10 cellular contexts compared by ENCODE assay signal in genomic region chrX:138191998-138192397, GRCh38.
A peak's percentile ranks its signal among the peaks of the same experiment; 100 is the strongest.
DNase-seq lines count a peak whose midpoint lies in the region; ATAC-seq, FAIRE-seq and TF ChIP-seq lines count a peak whose summit lies in the region.
"Had no signal": no experiment of that assay in that cellular context is flagged by ENCODE, and none has a peak within 500 bp of the region (broad histone marks: within the 10 kb centered on the region; RNA-seq: fewer than 3 reads in every experiment).

No MANE protein-coding gene starts in this region.

- H2AFZ ChIP-seq in astrocyte (ENCODE audit: low read depth, low read length), result no peak overlapping the region

- H3K4me3 Mint-ChIP-seq in astrocyte (ENCODE audit: unreplicated experiment), result no peak overlapping the region
- no peak overlapping the region for H3K4me3 Mint-ChIP-seq in CD4-positive, alpha-beta memory T cell

- no peaks in the 10 kb centered on the region for H3K36me3 ChIP-seq in HEK293 (ENCODE audit: control insufficient read depth in 2 of 2, insufficient read depth in 1 of 2, low read length in 2 of 2)
- no peaks in the 10 kb centered on the region for H3K36me3 ChIP-seq in astrocyte (ENCODE audit: insufficient read depth, low read length)
- no peaks in the 10 kb centered on the region for H3K36me3 ChIP-seq in CD4-positive, alpha-beta memory T cell (ENCODE audit: insufficient read depth, low read length)

- H3K27me3 ChIP-seq in astrocyte (ENCODE audit: insufficient read depth, low read length), result no peaks in the 10 kb centered on the region
- no peaks in the 10 kb centered on the region for H3K27me3 ChIP-seq in CD4-positive, alpha-beta memory T cell (ENCODE audit: insufficient read depth, low read length)
- H3K27me3 ChIP-seq: foreskin keratinocyte had no signal

- H3K36me3 Mint-ChIP-seq in astrocyte (ENCODE audit: low read depth, unreplicated experiment), result no peaks in the 10 kb centered on the region
- no peaks in the 10 kb centered on the region for H3K36me3 Mint-ChIP-seq in CD4-positive, alpha-beta memory T cell

- H3K4me3 ChIP-seq in HEK293 (ENCODE audit: low read depth, low read length), result no peak overlapping the region
- H3K4me3 ChIP-seq in astrocyte (ENCODE audit: insufficient read depth, low read depth, low read length), result no peak overlapping the region
- H3K4me3 ChIP-seq in CD4-positive, alpha-beta memory T cell (ENCODE audit: low read length in 2 of 2), result no peak overlapping the region

- TF ChIP-seq CTCF in HEK293 (tag by site-specific recombination; IDR thresholded peaks at IDR 0.05) (0 out of 2 replicates have a peak, but pooled peaks have one; percentile 22), astrocyte (IDR thresholded peaks at IDR 0.05; ENCODE audit: insufficient read depth, low read depth, low read length) (peak; percentile 31)

- no peak for FAIRE-seq in astrocyte (lab: Jason Lieb, UNC)
- FAIRE-seq: TTC549 had no signal

- no peak overlapping the region for H3K27ac ChIP-seq in HEK293 (ENCODE audit: extremely low read depth, low read depth, low read length)
- H3K27ac ChIP-seq in astrocyte (ENCODE audit: low read depth, low read length), result no peak overlapping the region
- no peak overlapping the region for H3K27ac ChIP-seq in CD4-positive, alpha-beta memory T cell (ENCODE audit: low read depth, low read length)
- H3K27ac ChIP-seq: foreskin keratinocyte had no signal

- H4K20me1 ChIP-seq in astrocyte (ENCODE audit: insufficient read depth, low read length), result no peaks in the 10 kb centered on the region

- peak; percentile 74 for DNase-seq in DMS53 (lab: John Stamatoyannopoulos, UW)
- no peak for DNase-seq in astrocyte (ENCODE audit: low read depth)
- DNase-seq in medulla oblongata (ENCODE audit: extremely low spot score), result peak; percentile 6
- no peak for DNase-seq in HCEC 1CT
- no peak for DNase-seq in CD4-positive, alpha-beta memory T cell
- no peak for DNase-seq in effector CD4-positive, alpha-beta T cell

- H3K27ac Mint-ChIP-seq in astrocyte (ENCODE audit: unreplicated experiment), result no peak overlapping the region
- no peak overlapping the region for H3K27ac Mint-ChIP-seq in CD4-positive, alpha-beta memory T cell

- no peaks in the 10 kb centered on the region for H3K9me3 ChIP-seq in HEK293 (ENCODE audit: control insufficient read depth, insufficient read depth, low read depth, low read length)
- H3K9me3 ChIP-seq in astrocyte (ENCODE audit: insufficient read depth, low read depth, low read length), result no peaks in the 10 kb centered on the region
- no peaks in the 10 kb centered on the region for H3K9me3 ChIP-seq in CD4-positive, alpha-beta memory T cell (ENCODE audit: control insufficient read depth in 1 of 2, low read length in 2 of 2)

- no peaks in the 10 kb centered on the region for H3K79me2 ChIP-seq in astrocyte (ENCODE audit: insufficient read depth, low read length)

- no peaks in the 10 kb centered on the region for H3K4me1 ChIP-seq in HEK293 (ENCODE audit: control insufficient read depth, insufficient read depth, low read length)
- H3K4me1 ChIP-seq in astrocyte (ENCODE audit: insufficient read depth, low read length), result no peaks in the 10 kb centered on the region
- H3K4me1 ChIP-seq in CD4-positive, alpha-beta memory T cell (ENCODE audit: insufficient read depth, low read length), result no peaks in the 10 kb centered on the region
- H3K4me1 ChIP-seq: foreskin keratinocyte had no signal

- H3K4me1 Mint-ChIP-seq in astrocyte (ENCODE audit: low read depth, unreplicated experiment), result no peaks in the 10 kb centered on the region
- H3K4me1 Mint-ChIP-seq in CD4-positive, alpha-beta memory T cell, result no peaks in the 10 kb centered on the region

- no peak overlapping the region for H3K4me2 ChIP-seq in astrocyte (ENCODE audit: low read length)

- no peaks in the 10 kb centered on the region for H3K9me3 Mint-ChIP-seq in astrocyte (ENCODE audit: unreplicated experiment)
- no peaks in the 10 kb centered on the region for H3K9me3 Mint-ChIP-seq in CD4-positive, alpha-beta memory T cell

- intact Hi-C loops in CD4-positive, alpha-beta memory T cell (cut with micrococcal nuclease), result no loop called here

- POLR2A ChIA-PET in HEK293 (lab: Yijun Ruan, JAX), result no interaction called here
- POLR2A ChIA-PET in CD4-positive, alpha-beta memory T cell (lab: Charles Lee; ENCODE audit: partially characterized antibody), result no interaction called here

- H3K27me3 Mint-ChIP-seq in astrocyte (ENCODE audit: low read depth, unreplicated experiment), result no peaks in the 10 kb centered on the region
- H3K27me3 Mint-ChIP-seq in CD4-positive, alpha-beta memory T cell, result no peaks in the 10 kb centered on the region

- CTCF ChIA-PET in HEK293 (lab: Yijun Ruan, JAX), result interaction anchor here (0.6 to 1.4 kb wide), 11 partner anchors 16 to 1954 kb away, joined by 3 to 8 read pairs (median 3); no protein-coding TSS in a partner anchor
- CTCF ChIA-PET in CD4-positive, alpha-beta memory T cell (lab: Charles Lee; ENCODE audit: partially characterized antibody), result no interaction called here

- no peak for ATAC-seq in GM21786 (IDR thresholded peaks at IDR 0.05; ENCODE audit: unreplicated experiment)
- ATAC-seq: foreskin keratinocyte had no signal

- H3K9ac ChIP-seq in astrocyte (ENCODE audit: low read length), result no peak overlapping the region

TF ChIP-seq in HEK293, 187 proteins besides CTCF, POLR2A, EP300 and RAD21:
- TF ChIP-seq ZNF48 (tag by site-specific recombination; IDR thresholded peaks at IDR 0.05) (no peak), ZNF654 (tag by site-specific recombination; IDR thresholded peaks at IDR 0.05; ENCODE audit: low read depth) (peak; percentile 63)

Comparison
In these comparisons a context has a peak if more than half of its experiments do, and no peak if none do; other contexts are left out.
1. DNase-seq: peak in DMS53 (single experiment) and medulla oblongata (single experiment); none in astrocyte (single experiment), HCEC 1CT (single experiment), CD4-positive, alpha-beta memory T cell (0 of 5) and effector CD4-positive, alpha-beta T cell (single experiment).